In the genomic region with DNA sequence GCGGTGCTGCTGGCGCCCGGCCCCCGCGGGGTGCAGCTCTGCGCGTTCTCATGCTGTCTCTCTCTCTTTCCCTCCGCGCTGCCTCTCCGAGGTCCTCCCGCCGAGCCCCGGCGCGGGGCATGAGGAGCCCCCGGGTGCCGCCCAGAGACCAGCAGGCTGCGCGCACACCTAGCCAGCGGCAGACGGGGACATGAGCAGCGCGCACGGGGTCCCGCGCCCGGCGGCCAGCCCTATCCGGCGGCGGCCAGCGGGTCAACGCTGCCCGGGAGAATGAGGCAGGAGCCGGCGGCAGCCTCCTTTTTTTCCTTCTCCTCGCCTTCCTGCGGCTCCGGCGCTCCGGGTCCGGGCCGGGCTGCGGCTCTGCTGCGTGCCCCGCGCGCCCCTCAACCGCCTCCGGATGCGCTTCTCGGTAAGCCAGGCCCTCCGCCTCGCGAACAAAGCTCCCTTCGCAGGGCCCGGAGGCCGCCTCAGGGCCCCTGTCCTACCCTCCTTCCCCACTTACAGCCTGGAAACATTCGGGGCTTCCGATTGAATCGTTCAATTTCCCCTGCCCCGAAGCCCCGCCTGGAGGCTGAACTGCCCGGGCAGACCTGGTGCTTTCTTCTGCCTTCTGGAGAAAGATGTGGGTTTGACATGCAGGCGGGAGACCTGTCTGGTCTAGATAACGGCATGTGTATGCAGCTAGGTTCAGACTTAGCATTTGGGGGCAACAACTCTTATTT, we compare ENCODE assay signal across 10 cellular contexts. TPM values are rescaled to one million over a fixed set of nuclear protein-coding genes. Genes with fewer than 3 reads are reported as not detected.
DNase-seq lines count a peak whose midpoint lies in the region; ATAC-seq lines count a peak whose summit lies in the region.
"Had no signal": no experiment of that assay in that cellular context is flagged by ENCODE, and none has a peak within 500 bp of the region (broad histone marks: within the 10 kb centered on the region; RNA-seq: fewer than 3 reads in every experiment).

A gene (plus strand): TSS at position 64 of the 722 bp plus-strand sequence.

- no peak for DNase-seq in right cardiac atrium
- no peak for DNase-seq in left ventricle myocardium superior
- no peak for DNase-seq in SK-N-MC (ENCODE audit: low read depth, low spot score)
- DNase-seq in iPS-NIHi11 (ENCODE audit: low spot score) = peak; percentile 61
- no peak for DNase-seq in foreskin melanocyte
- DNase-seq in NCI-H2107 treated with DMSO at 0.1 percent for 48 hours (lab: John Stamatoyannopoulos, UW; ENCODE audit: unreplicated experiment) = no peak
- DNase-seq: CD8-positive, alpha-beta memory T cell had no signal

- ATAC-seq in right cardiac atrium (no peak), left ventricle myocardium superior (no peak), GM19395 (IDR thresholded peaks at IDR 0.05; ENCODE audit: unreplicated experiment) (no peak), GM18873 (IDR thresholded peaks at IDR 0.05; ENCODE audit: low FRiP score, unreplicated experiment) (no peak)

- H3K9ac ChIP-seq in SK-N-MC (ENCODE audit: insufficient read length) = no peak within 1 kb of the TSS

- H3K9me3 ChIP-seq in right cardiac atrium (ENCODE audit: control insufficient read depth, low read length) (no peaks in the 10 kb centered on the region), SK-N-MC (ENCODE audit: low read depth, low read length) (no peaks in the 10 kb centered on the region)

- H3K27me3 ChIP-seq in right cardiac atrium (ENCODE audit: control insufficient read depth, insufficient read depth) = no peaks in the 10 kb centered on the region

- H3K4me3 ChIP-seq in right cardiac atrium (ENCODE audit: low read length) (peak within 1 kb of the TSS; percentile 4), SK-N-MC (peak within 1 kb of the TSS; percentile 66)

- intact Hi-C loops in right cardiac atrium (cut with DNase I) = no loop called here
- intact Hi-C loops in left ventricle myocardium superior (cut with micrococcal nuclease) = no loop called here

- WGBS in right cardiac atrium = 2% methylated on average over 66 of the region's 66 CpGs

- no peaks in the 10 kb centered on the region for H3K36me3 ChIP-seq in SK-N-MC (ENCODE audit: insufficient read depth, low read length)

- no peak within 1 kb of the TSS for H3K27ac ChIP-seq in right cardiac atrium (ENCODE audit: low read length)
- no peak within 1 kb of the TSS for H3K27ac ChIP-seq in SK-N-MC

- H3K4me1 ChIP-seq in right cardiac atrium (ENCODE audit: control insufficient read depth, insufficient read depth, low read length) = no peaks in the 10 kb centered on the region

RNA-seq across cellular contexts. Expression of the gene that starts here (rescaled TPM):
- not detected for total RNA-seq in right cardiac atrium
- not detected for polyA plus RNA-seq in right cardiac atrium
- not detected for total RNA-seq in left ventricle myocardium superior
- total RNA-seq: CD8-positive, alpha-beta memory T cell; myocyte had no signal
- polyA plus RNA-seq: CD8-positive, alpha-beta memory T cell had no signal
